16 cellular contexts compared by ENCODE assay signal in genomic region chr10:84089162-84089561, GRCh38. TPM values are rescaled to one million over a fixed set of nuclear protein-coding genes. Genes with fewer than 3 reads are reported as not detected.
A peak's percentile ranks its signal among the peaks of the same experiment; 100 is the strongest.
DNase-seq lines count a peak whose midpoint lies in the region; ATAC-seq, FAIRE-seq and TF ChIP-seq lines count a peak whose summit lies in the region.
"Had no signal": no experiment of that assay in that cellular context is flagged by ENCODE, and none has a peak within 500 bp of the region (broad histone marks: within the 10 kb centered on the region; RNA-seq: fewer than 3 reads in every experiment).

No MANE protein-coding gene starts in this region.

- peak; percentile 45 for FAIRE-seq in H54 (lab: Jason Lieb, UNC)
- FAIRE-seq: A549, GM12892 had no signal

- H2BK120ac ChIP-seq in mesendoderm (ENCODE audit: low read depth, low read length): no peak overlapping the region

- H3K4me3 ChIP-seq in endodermal cell (ENCODE audit: low read length) (no peak overlapping the region), mesendoderm (ENCODE audit: low read length) (no peak overlapping the region)
- H3K4me3 ChIP-seq: A549, GM23338, HAP-1 had no signal

- ATAC-seq in CD4-positive, alpha-beta T cell (ENCODE audit: poor library complexity): no peak
- ATAC-seq: A549, GM23338 had no signal

- H3K79me1 ChIP-seq in mesendoderm (ENCODE audit: low read length): no peaks in the 10 kb centered on the region

- no peaks in the 10 kb centered on the region for H3K79me2 ChIP-seq in mesendoderm (ENCODE audit: control insufficient read depth, insufficient read depth, low read length)

- no peak overlapping the region for H4K5ac ChIP-seq in mesendoderm (ENCODE audit: low read length)

- H3K27me3 Mint-ChIP-seq in endodermal cell (ENCODE audit: insufficient read depth): peaks cover 3% of the 10 kb centered on the region
- peaks cover 36% of the 10 kb centered on the region for H3K27me3 Mint-ChIP-seq in CD4-positive, alpha-beta T cell

- H2AK5ac ChIP-seq in mesendoderm (ENCODE audit: low read length): no peak overlapping the region

- H3K4ac ChIP-seq in mesendoderm (ENCODE audit: low read depth, low read length): no peak overlapping the region

- peaks cover 15% of the 10 kb centered on the region for H3K9me3 Mint-ChIP-seq in endodermal cell
- H3K9me3 Mint-ChIP-seq in CD4-positive, alpha-beta T cell: no peaks in the 10 kb centered on the region
- H3K9me3 Mint-ChIP-seq: GM23338 had no signal

- DNase-seq in NCI-H748 (lab: John Stamatoyannopoulos, UW; ENCODE audit: unreplicated experiment) (peak; percentile 78), NCI-H748 treated with DMSO at 0.1 percent for 48 hours (lab: John Stamatoyannopoulos, UW) (no peak), H54 (ENCODE audit: insufficient read length, low spot score) (no peak), endodermal cell (no peak), mesendoderm (peak; percentile 21), H4 (ENCODE audit: low spot score) (no peak)
- no peak for DNase-seq in CD4-positive, alpha-beta T cell
- DNase-seq: Caco-2; CD8-positive, alpha-beta memory T cell; DND-41; GDM1 had no signal

- no peak for TF ChIP-seq POLR2A in H54 (IDR thresholded peaks at IDR 0.05; ENCODE audit: low read depth, low read length)

- H3K36me3 Mint-ChIP-seq in endodermal cell (ENCODE audit: low read depth): no peaks in the 10 kb centered on the region
- H3K36me3 Mint-ChIP-seq in CD4-positive, alpha-beta T cell (ENCODE audit: low read depth): no peaks in the 10 kb centered on the region
- H3K36me3 Mint-ChIP-seq: CD14-positive monocyte; CD8-positive, alpha-beta memory T cell had no signal

- no peak overlapping the region for H3K27ac Mint-ChIP-seq in endodermal cell
- no peak overlapping the region for H3K27ac Mint-ChIP-seq in CD4-positive, alpha-beta T cell
- H3K27ac Mint-ChIP-seq: CD14-positive monocyte; CD8-positive, alpha-beta memory T cell; GM23338 had no signal

- no peak overlapping the region for H4K8ac ChIP-seq in mesendoderm (ENCODE audit: low read depth, low read length)

- no peak overlapping the region for H3K4me2 ChIP-seq in mesendoderm (ENCODE audit: low read length)
- H3K4me2 ChIP-seq: A549, GM23338 had no signal

- H3K9ac ChIP-seq in endodermal cell (ENCODE audit: extremely low read depth, low read length, poor library complexity, severe bottlenecking) (no peak overlapping the region), mesendoderm (ENCODE audit: low read length) (no peak overlapping the region)

- H2BK5ac ChIP-seq in mesendoderm (ENCODE audit: low read length): no peak overlapping the region

- H3K23ac ChIP-seq in mesendoderm (ENCODE audit: low read length): no peak overlapping the region

- intact Hi-C loops in CD4-positive, alpha-beta T cell (cut with DNase I, micrococcal nuclease): no loop called here

- H2BK15ac ChIP-seq in mesendoderm (replicated peaks; ENCODE audit: low read depth): no peak overlapping the region

- H3K27me3 ChIP-seq in endodermal cell (ENCODE audit: control insufficient read depth, insufficient read depth, low read length, poor library complexity, severe bottlenecking) (no peaks in the 10 kb centered on the region), mesendoderm (ENCODE audit: insufficient read depth, low read length, poor library complexity) (no peaks in the 10 kb centered on the region)
- no peaks in the 10 kb centered on the region for H3K27me3 ChIP-seq in CD4-positive, alpha-beta T cell (ENCODE audit: control insufficient read depth, insufficient read depth, low read length)

- TF ChIP-seq CTCF in endodermal cell (conservative IDR thresholded peaks at IDR 0.05): peak; percentile 37
- TF ChIP-seq CTCF in CD4-positive, alpha-beta T cell (IDR thresholded peaks at IDR 0.05): no peak

- CTCF ChIA-PET in CD4-positive, alpha-beta T cell (lab: Charles Lee): no interaction called here

- H3K56ac ChIP-seq in mesendoderm (ENCODE audit: low read length): no peak overlapping the region

- WGBS in endodermal cell (ENCODE audit: insufficient coverage in 1 of 2, insufficient read length in 1 of 2), 2 experiments: 89 to 100% methylated on average over 1 of the region's 2 CpGs
- no CpG with 5 or more reads among the region's 2 CpGs for WGBS in mesendoderm (ENCODE audit: extremely low coverage, insufficient coverage, low lambda C conversion rate)

- H3K4me1 ChIP-seq in endodermal cell (ENCODE audit: control insufficient read depth, insufficient read depth, low read length) (no peaks in the 10 kb centered on the region), mesendoderm (ENCODE audit: control insufficient read depth, low read depth, low read length) (no peaks in the 10 kb centered on the region)
- H3K4me1 ChIP-seq: A549, Caco-2, HAP-1 had no signal

- POLR2A ChIA-PET in CD4-positive, alpha-beta T cell (lab: Charles Lee): no interaction called here

- no peak overlapping the region for H3K4me3 Mint-ChIP-seq in endodermal cell
- no peak overlapping the region for H3K4me3 Mint-ChIP-seq in CD4-positive, alpha-beta T cell
- H3K4me3 Mint-ChIP-seq: CD14-positive monocyte; CD8-positive, alpha-beta memory T cell; GM23338 had no signal

- H3K36me3 ChIP-seq in endodermal cell (ENCODE audit: control insufficient read depth, insufficient read depth, low read length) (no peaks in the 10 kb centered on the region), mesendoderm (ENCODE audit: control insufficient read depth, insufficient read depth, low read length) (no peaks in the 10 kb centered on the region)
- H3K36me3 ChIP-seq: HAP-1 had no signal

- H3K4me1 Mint-ChIP-seq in endodermal cell: peaks cover 32% of the 10 kb centered on the region
- no peaks in the 10 kb centered on the region for H3K4me1 Mint-ChIP-seq in CD4-positive, alpha-beta T cell (ENCODE audit: low read depth)
- H3K4me1 Mint-ChIP-seq: CD14-positive monocyte; CD8-positive, alpha-beta memory T cell had no signal

- H3K18ac ChIP-seq in mesendoderm (ENCODE audit: low read length): no peak overlapping the region

- no peak overlapping the region for H3K27ac ChIP-seq in endodermal cell (ENCODE audit: low read depth, low read length)
- H3K27ac ChIP-seq in mesendoderm (ENCODE audit: low read depth, low read length): no peak overlapping the region
- H3K27ac ChIP-seq in CD4-positive, alpha-beta T cell (ENCODE audit: low read depth, low read length): no peak overlapping the region
- H3K27ac ChIP-seq: A549 had no signal

- H3K9me3 ChIP-seq in endodermal cell (ENCODE audit: control insufficient read depth, low read length): peaks cover 13% of the 10 kb centered on the region
- peaks cover 5% of the 10 kb centered on the region for H3K9me3 ChIP-seq in CD4-positive, alpha-beta T cell (ENCODE audit: control insufficient read depth, low read length)
- H3K9me3 ChIP-seq: A549, Caco-2, HAP-1 had no signal

RNA-seq across cellular contexts. Expression of gene GHITM, which starts 50.1 kb away (rescaled TPM):
- 10 to 100 TPM; 84.5 to 85.8 TPM for total RNA-seq in endodermal cell
- polyA plus RNA-seq in endodermal cell (2013, experiment 1 of 2): 98.4 TPM
- polyA plus RNA-seq in endodermal cell (2013, experiment 2 of 2): 85.6 TPM
- 77.3 TPM for polyA plus RNA-seq in mesendoderm (2013, experiment 1 of 2)
- 76.6 TPM for polyA plus RNA-seq in mesendoderm (2013, experiment 2 of 2)
- total RNA-seq in H4 (2014; rRNA removed; shearing (Covaris generic)): 260 TPM in 2 replicates
- 10 to 100 TPM; 64.7 to 67.9 TPM for total RNA-seq in CD4-positive, alpha-beta T cell

Comparison
In these comparisons a context has a peak if more than half of its experiments do, and no peak if none do; other contexts are left out.
1. DNase-seq: peak in NCI-H748 (single experiment) and mesendoderm (single experiment); none in NCI-H748 treated with DMSO at 0.1 percent for 48 hours (single experiment), H54 (single experiment), endodermal cell (single experiment), H4 (single experiment) and CD4-positive, alpha-beta T cell (0 of 10).